ENCODE assay signal across 25 cellular contexts in the genomic region with DNA sequence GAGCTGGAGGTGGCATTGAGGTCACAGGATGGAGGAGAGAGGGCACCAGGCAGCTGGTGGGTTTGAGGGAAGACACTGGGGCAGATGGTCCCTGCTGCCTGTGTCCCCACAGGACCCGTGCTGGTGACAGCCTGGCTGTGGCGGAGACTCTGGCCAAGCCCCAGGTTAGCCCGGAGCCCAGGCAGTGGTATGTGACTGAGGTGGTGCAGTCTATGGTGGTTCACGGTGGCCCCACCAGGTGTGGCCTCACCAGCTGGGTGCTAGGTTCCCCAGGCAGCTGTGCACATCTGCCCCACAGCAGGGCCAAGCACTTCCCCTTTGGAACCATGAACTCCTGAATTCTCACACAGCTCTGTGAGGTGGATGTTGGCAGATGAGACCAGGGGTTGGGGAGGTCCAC. TPM values are rescaled to one million over a fixed set of nuclear protein-coding genes. Genes with fewer than 3 reads are reported as not detected.
DNase-seq lines count a peak whose midpoint lies in the region; ATAC-seq, FAIRE-seq and TF ChIP-seq lines count a peak whose summit lies in the region.
"Had no signal": no experiment of that assay in that cellular context is flagged by ENCODE, and none has a peak within 500 bp of the region (broad histone marks: within the 10 kb centered on the region; RNA-seq: fewer than 3 reads in every experiment).

No MANE protein-coding gene starts in this region.

- H4K20me1 ChIP-seq in DND-41 (ENCODE audit: insufficient read depth, low read length), result peaks cover 91% of the 10 kb centered on the region

- peaks cover 30% of the 10 kb centered on the region for H3K79me2 ChIP-seq in DND-41 (ENCODE audit: insufficient read depth, low read length)

- TF ChIP-seq CTCF in DND-41 (IDR thresholded peaks at IDR 0.05; ENCODE audit: borderline replicate concordance, extremely low read depth, low read length, poor library complexity, severe bottlenecking) (no peak), endodermal cell (conservative IDR thresholded peaks at IDR 0.05) (no peak)
- no peak for TF ChIP-seq CTCF in CD8-positive, alpha-beta T cell (IDR thresholded peaks at IDR 0.05)

- no peaks in the 10 kb centered on the region for H3K9me3 Mint-ChIP-seq in endodermal cell
- no peaks in the 10 kb centered on the region for H3K9me3 Mint-ChIP-seq in CD8-positive, alpha-beta T cell
- H3K9me3 Mint-ChIP-seq in activated T-helper 1 cell treated with anti-CD3 and anti-CD28 coated beads, Interleukin-12 subunit alpha, Interleukin-12 subunit beta, Interleukin-2, Interleukin-4 antibody, amounts not matched to agents 30 ng/mL and 10 ng/mL and 1 ng/mL, durations not matched to agents 14 hours and 24 hours and 36 hours, result no peaks in the 10 kb centered on the region
- H3K9me3 Mint-ChIP-seq: activated CD4-positive, alpha-beta T cell treated with anti-CD3 and anti-CD28 coated beads, Interleukin-2, amount 10 ng/mL, durations not matched to agents 7 days and 5 days; activated naive CD8-positive, alpha-beta T cell treated with anti-CD3 and anti-CD28 coated beads, Interleukin-2, amount 50 U/mL, for 24 hours; CD8-positive, alpha-beta memory T cell; dendritic cell treated with granulocyte-macrophage colony-stimulating factor and Interleukin-4, amounts not matched to agents 40 ng/mL and 50 ng/mL, for 4 days; immature natural killer cell; naive B cell; T-helper 1 cell treated with Interleukin-12 subunit alpha and Interleukin-12 subunit beta and Interleukin-4 antibody, amounts not matched to agents 30 μg/mL and 1 μg/mL, for 36 hours had no signal

- H3K9ac ChIP-seq in DND-41 (ENCODE audit: low read depth, low read length) (no peak overlapping the region), endodermal cell (ENCODE audit: extremely low read depth, low read length, poor library complexity, severe bottlenecking) (no peak overlapping the region)

- intact Hi-C loops in CD8-positive, alpha-beta T cell (cut with DNase I, micrococcal nuclease), result no loop called here
- intact Hi-C loops in activated T-helper 1 cell treated with anti-CD3 and anti-CD28 coated beads, Interleukin-12 subunit alpha, Interleukin-12 subunit beta, Interleukin-2, Interleukin-4 antibody, amounts not matched to agents 30 ng/mL and 10 ng/mL and 1 ng/mL, durations not matched to agents 14 hours and 24 hours and 36 hours (cut with micrococcal nuclease), result no loop called here
- intact Hi-C loops in posterior cingulate gyrus (cut with DNase I), result no loop called here

- CTCF ChIA-PET in CD8-positive, alpha-beta T cell (lab: Charles Lee), result no interaction called here

- no peak overlapping the region for H3K27ac ChIP-seq in DND-41 (ENCODE audit: low read length)
- H3K27ac ChIP-seq in endodermal cell (ENCODE audit: low read depth, low read length), result no peak overlapping the region
- no peak overlapping the region for H3K27ac ChIP-seq in small intestine (ENCODE audit: low read depth in 1 of 2, low read length in 1 of 2)
- H3K27ac ChIP-seq in CD8-positive, alpha-beta T cell (ENCODE audit: low read depth, low read length), result no peak overlapping the region
- H3K27ac ChIP-seq: brain microvascular endothelial cell, ovary, right lobe of liver had no signal

- H2AFZ ChIP-seq in DND-41 (ENCODE audit: low read depth, low read length), result no peak overlapping the region

- H3K27me3 Mint-ChIP-seq in endodermal cell (ENCODE audit: insufficient read depth), result no peaks in the 10 kb centered on the region
- no peaks in the 10 kb centered on the region for H3K27me3 Mint-ChIP-seq in CD8-positive, alpha-beta T cell (ENCODE audit: low read depth)
- H3K27me3 Mint-ChIP-seq in activated T-helper 1 cell treated with anti-CD3 and anti-CD28 coated beads, Interleukin-12 subunit alpha, Interleukin-12 subunit beta, Interleukin-2, Interleukin-4 antibody, amounts not matched to agents 30 ng/mL and 10 ng/mL and 1 ng/mL, durations not matched to agents 14 hours and 24 hours and 36 hours (ENCODE audit: insufficient read depth), result no peaks in the 10 kb centered on the region
- H3K27me3 Mint-ChIP-seq: activated CD4-positive, alpha-beta T cell treated with anti-CD3 and anti-CD28 coated beads, Interleukin-2, amount 10 ng/mL, durations not matched to agents 7 days and 5 days; activated naive CD8-positive, alpha-beta T cell treated with anti-CD3 and anti-CD28 coated beads, Interleukin-2, amount 50 U/mL, for 24 hours; CD8-positive, alpha-beta memory T cell; dendritic cell treated with granulocyte-macrophage colony-stimulating factor and Interleukin-4, amounts not matched to agents 40 ng/mL and 50 ng/mL, for 4 days; naive B cell had no signal

- H3K9me3 ChIP-seq in DND-41 (ENCODE audit: insufficient read depth, low read length, severe bottlenecking) (no peaks in the 10 kb centered on the region), endodermal cell (ENCODE audit: control insufficient read depth, low read length) (no peaks in the 10 kb centered on the region), small intestine (ENCODE audit: control insufficient read depth, low read depth) (no peaks in the 10 kb centered on the region)
- no peaks in the 10 kb centered on the region for H3K9me3 ChIP-seq in CD8-positive, alpha-beta T cell (ENCODE audit: low read length)
- H3K9me3 ChIP-seq: lower lobe of right lung, ovary, right lobe of liver, SJCRH30 had no signal

- no peaks in the 10 kb centered on the region for H3K4me1 ChIP-seq in DND-41 (ENCODE audit: insufficient read depth, low read length)
- H3K4me1 ChIP-seq in endodermal cell (ENCODE audit: control insufficient read depth, insufficient read depth, low read length), result peaks cover 12% of the 10 kb centered on the region
- H3K4me1 ChIP-seq in small intestine (ENCODE audit: control insufficient read depth in 2 of 2, insufficient read depth in 1 of 2, low read depth in 1 of 2, low read length in 1 of 2), result no peaks in the 10 kb centered on the region
- H3K4me1 ChIP-seq in CD8-positive, alpha-beta T cell (ENCODE audit: insufficient read depth, low read length), result no peaks in the 10 kb centered on the region
- H3K4me1 ChIP-seq: right lobe of liver had no signal

- H3K36me3 Mint-ChIP-seq in endodermal cell (ENCODE audit: low read depth), result peaks cover 11% of the 10 kb centered on the region
- H3K36me3 Mint-ChIP-seq in CD8-positive, alpha-beta T cell, result peaks cover 2% of the 10 kb centered on the region
- no peaks in the 10 kb centered on the region for H3K36me3 Mint-ChIP-seq in activated T-helper 1 cell treated with anti-CD3 and anti-CD28 coated beads, Interleukin-12 subunit alpha, Interleukin-12 subunit beta, Interleukin-2, Interleukin-4 antibody, amounts not matched to agents 30 ng/mL and 10 ng/mL and 1 ng/mL, durations not matched to agents 14 hours and 24 hours and 36 hours (ENCODE audit: low read depth)
- H3K36me3 Mint-ChIP-seq: immature natural killer cell had no signal

- no peak for DNase-seq in DND-41
- DNase-seq in NCI-H69 (lab: John Stamatoyannopoulos, UW), result peak; percentile 50
- no peak for DNase-seq in endodermal cell
- peak; percentile 6 for DNase-seq in small intestine
- no peak for DNase-seq in CD8-positive, alpha-beta T cell
- no peak for DNase-seq in activated T-helper 1 cell treated with anti-CD3 and anti-CD28 coated beads, Interleukin-12 subunit alpha, Interleukin-12 subunit beta, Interleukin-2, Interleukin-4 antibody, amounts not matched to agents 30 ng/mL and 10 ng/mL and 1 ng/mL, durations not matched to agents 14 hours and 24 hours and 36 hours (ENCODE audit: low spot score)
- no peak for DNase-seq in posterior cingulate gyrus
- no peak for DNase-seq in DMS79 (lab: John Stamatoyannopoulos, UW)
- DNase-seq: activated CD4-positive, alpha-beta T cell treated with anti-CD3 and anti-CD28 coated beads, Interleukin-2, amount 10 ng/mL, durations not matched to agents 7 days and 5 days; activated effector memory CD4-positive, alpha-beta T cell treated with anti-CD3 and anti-CD28 coated beads, Interleukin-2, amount 50 U/mL, for 16 hours; activated naive CD8-positive, alpha-beta T cell treated with anti-CD3 and anti-CD28 coated beads, Interleukin-2, amount 50 U/mL, for 24 hours; brain microvascular endothelial cell; CD8-positive, alpha-beta memory T cell; EL; immature natural killer cell; lower lobe of right lung; naive B cell; NCI-H1694; NCI-H774; ovary; right lobe of liver had no signal

- no peak overlapping the region for H3K4me3 ChIP-seq in DND-41 (ENCODE audit: low read depth in 1 of 2, low read length in 2 of 2)
- H3K4me3 ChIP-seq in endodermal cell (ENCODE audit: low read length), result no peak overlapping the region
- no peak overlapping the region for H3K4me3 ChIP-seq in small intestine (ENCODE audit: low read depth in 1 of 2, low read length in 2 of 2)
- H3K4me3 ChIP-seq in CD8-positive, alpha-beta T cell (ENCODE audit: low read depth, low read length), result no peak overlapping the region
- H3K4me3 ChIP-seq: lower lobe of right lung, ovary, right lobe of liver, SJCRH30 had no signal

- no peak for FAIRE-seq in small intestine (lab: Jason Lieb, UNC)
- FAIRE-seq: endothelial cell of umbilical vein had no signal

- ATAC-seq in DND-41 (ENCODE audit: insufficient read depth, low read depth), result peak; percentile 20; the same call in 1 of the 3 replicates
- no peak for ATAC-seq in CD8-positive, alpha-beta T cell
- ATAC-seq: activated naive CD8-positive, alpha-beta T cell treated with anti-CD3 and anti-CD28 coated beads, Interleukin-2, amount 50 U/mL, for 24 hours; lower lobe of right lung; right lobe of liver had no signal

- POLR2A ChIA-PET in CD8-positive, alpha-beta T cell (lab: Charles Lee), result no interaction called here

- H3K27me3 ChIP-seq in DND-41 (ENCODE audit: insufficient read depth, low read length, poor library complexity) (no peaks in the 10 kb centered on the region), endodermal cell (ENCODE audit: control insufficient read depth, insufficient read depth, low read length, poor library complexity, severe bottlenecking) (no peaks in the 10 kb centered on the region), small intestine (ENCODE audit: control insufficient read depth in 2 of 2, insufficient read depth in 2 of 2, low read length in 2 of 2) (no peaks in the 10 kb centered on the region)
- no peaks in the 10 kb centered on the region for H3K27me3 ChIP-seq in CD8-positive, alpha-beta T cell (ENCODE audit: insufficient read depth, low read length)
- H3K27me3 ChIP-seq: brain microvascular endothelial cell, ovary, right lobe of liver, SJCRH30 had no signal

- no peak overlapping the region for H3K4me3 Mint-ChIP-seq in endodermal cell
- H3K4me3 Mint-ChIP-seq in CD8-positive, alpha-beta T cell, result no peak overlapping the region
- H3K4me3 Mint-ChIP-seq in activated T-helper 1 cell treated with anti-CD3 and anti-CD28 coated beads, Interleukin-12 subunit alpha, Interleukin-12 subunit beta, Interleukin-2, Interleukin-4 antibody, amounts not matched to agents 30 ng/mL and 10 ng/mL and 1 ng/mL, durations not matched to agents 14 hours and 24 hours and 36 hours, result no peak overlapping the region
- H3K4me3 Mint-ChIP-seq: activated CD4-positive, alpha-beta T cell treated with anti-CD3 and anti-CD28 coated beads, Interleukin-2, amount 10 ng/mL, durations not matched to agents 7 days and 5 days; activated naive CD8-positive, alpha-beta T cell treated with anti-CD3 and anti-CD28 coated beads, Interleukin-2, amount 50 U/mL, for 24 hours; dendritic cell treated with granulocyte-macrophage colony-stimulating factor and Interleukin-4, amounts not matched to agents 40 ng/mL and 50 ng/mL, for 4 days; immature natural killer cell; naive B cell; T-helper 1 cell treated with Interleukin-12 subunit alpha and Interleukin-12 subunit beta and Interleukin-4 antibody, amounts not matched to agents 30 μg/mL and 1 μg/mL, for 36 hours had no signal

- peaks cover 16% of the 10 kb centered on the region for H3K4me1 Mint-ChIP-seq in endodermal cell
- H3K4me1 Mint-ChIP-seq in CD8-positive, alpha-beta T cell (ENCODE audit: low read depth), result no peaks in the 10 kb centered on the region
- H3K4me1 Mint-ChIP-seq in activated T-helper 1 cell treated with anti-CD3 and anti-CD28 coated beads, Interleukin-12 subunit alpha, Interleukin-12 subunit beta, Interleukin-2, Interleukin-4 antibody, amounts not matched to agents 30 ng/mL and 10 ng/mL and 1 ng/mL, durations not matched to agents 14 hours and 24 hours and 36 hours (ENCODE audit: low read depth), result no peaks in the 10 kb centered on the region
- H3K4me1 Mint-ChIP-seq: activated CD4-positive, alpha-beta T cell treated with anti-CD3 and anti-CD28 coated beads, Interleukin-2, amount 10 ng/mL, durations not matched to agents 7 days and 5 days; activated naive CD8-positive, alpha-beta T cell treated with anti-CD3 and anti-CD28 coated beads, Interleukin-2, amount 50 U/mL, for 24 hours; immature natural killer cell had no signal

- no peak overlapping the region for H3K4me2 ChIP-seq in DND-41 (ENCODE audit: insufficient read depth, low read length)

- 71 to 94% methylated on average over 1 to 4 of the region's 4 CpGs for WGBS in endodermal cell (ENCODE audit: insufficient coverage in 1 of 2, insufficient read length in 1 of 2), 2 experiments
- WGBS in small intestine, 3 donors, result 46 to 69% (median 63%) methylated on average over 4 of the region's 4 CpGs

- H3K36me3 ChIP-seq in DND-41 (ENCODE audit: insufficient read depth, low read length) (peaks cover 34% of the 10 kb centered on the region), endodermal cell (ENCODE audit: control insufficient read depth, insufficient read depth, low read length) (peaks cover 36% of the 10 kb centered on the region), small intestine (ENCODE audit: control insufficient read depth in 2 of 2, insufficient read depth in 2 of 2, low read length in 2 of 2) (no peaks in the 10 kb centered on the region)
- no peaks in the 10 kb centered on the region for H3K36me3 ChIP-seq in CD8-positive, alpha-beta T cell (ENCODE audit: insufficient read depth, low read length)
- H3K36me3 ChIP-seq: brain microvascular endothelial cell, lower lobe of right lung, ovary, right lobe of liver, SJCRH30 had no signal

- peak overlapping the region; percentile 86 for H3K27ac Mint-ChIP-seq in endodermal cell
- H3K27ac Mint-ChIP-seq in CD8-positive, alpha-beta T cell, result no peak overlapping the region
- no peak overlapping the region for H3K27ac Mint-ChIP-seq in activated T-helper 1 cell treated with anti-CD3 and anti-CD28 coated beads, Interleukin-12 subunit alpha, Interleukin-12 subunit beta, Interleukin-2, Interleukin-4 antibody, amounts not matched to agents 30 ng/mL and 10 ng/mL and 1 ng/mL, durations not matched to agents 14 hours and 24 hours and 36 hours
- H3K27ac Mint-ChIP-seq: activated CD4-positive, alpha-beta T cell treated with anti-CD3 and anti-CD28 coated beads, Interleukin-2, amount 10 ng/mL, durations not matched to agents 7 days and 5 days; activated naive CD8-positive, alpha-beta T cell treated with anti-CD3 and anti-CD28 coated beads, Interleukin-2, amount 50 U/mL, for 24 hours; dendritic cell treated with granulocyte-macrophage colony-stimulating factor and Interleukin-4, amounts not matched to agents 40 ng/mL and 50 ng/mL, for 4 days; immature natural killer cell; T-helper 1 cell treated with Interleukin-12 subunit alpha and Interleukin-12 subunit beta and Interleukin-4 antibody, amounts not matched to agents 30 μg/mL and 1 μg/mL, for 36 hours had no signal

RNA-seq across cellular contexts. Expression of a gene that starts 15.4 kb away (rescaled TPM):
- 10 to 100 TPM; 66.3 to 79.4 TPM for total RNA-seq in endodermal cell
- 64.5 TPM for polyA plus RNA-seq in endodermal cell (2013, experiment 1 of 2)
- 61.1 TPM for polyA plus RNA-seq in endodermal cell (2013, experiment 2 of 2)
- 1 to 10 TPM; 1.4 to 8.0 (median 4.7) TPM for polyA plus RNA-seq in small intestine
- 1 to 10 TPM; 7.3 to 8.4 TPM for total RNA-seq in CD8-positive, alpha-beta T cell
- 22.1 and 25.5 TPM in 2 replicates for total RNA-seq in activated T-helper 1 cell treated with anti-CD3 and anti-CD28 coated beads, Interleukin-12 subunit alpha, Interleukin-12 subunit beta, Interleukin-2, Interleukin-4 antibody, amounts not matched to agents 30 ng/mL and 10 ng/mL and 1 ng/mL, durations not matched to agents 14 hours and 24 hours and 36 hours

Comparison
In these comparisons a context has a peak if more than half of its experiments do, and no peak if none do; other contexts are left out.
1. DNase-seq: peak in NCI-H69 (single experiment) and small intestine (single experiment); none in DND-41 (single experiment), endodermal cell (single experiment), CD8-positive, alpha-beta T cell (0 of 7), activated T-helper 1 cell treated with anti-CD3 and anti-CD28 coated beads, Interleukin-12 subunit alpha, Interleukin-12 subunit beta, Interleukin-2, Interleukin-4 antibody, amounts not matched to agents 30 ng/mL and 10 ng/mL and 1 ng/mL, durations not matched to agents 14 hours and 24 hours and 36 hours (single experiment), posterior cingulate gyrus (0 of 10) and DMS79 (single experiment).